Comparison of ENCODE assay signal across 1 cellular context in genomic region chr11:62888406-62888805, GRCh38.
TF ChIP-seq lines count a peak whose summit lies in the region.

No MANE protein-coding gene starts in this region.

TF ChIP-seq in WTC11, 78 proteins besides CTCF, POLR2A, EP300 and RAD21 (continued from another document):
- TF ChIP-seq SMAD4 (CRISPR knock-in tag; IDR thresholded peaks at IDR 0.05) (no peak), ATF6 (CRISPR knock-in tag; IDR thresholded peaks at IDR 0.05) (no peak), MAX (CRISPR knock-in tag; IDR thresholded peaks at IDR 0.05) (no peak), CBFB (CRISPR knock-in tag; IDR thresholded peaks at IDR 0.05; ENCODE audit: low read depth) (no peak), CDX4 (CRISPR knock-in tag; IDR thresholded peaks at IDR 0.05; ENCODE audit: borderline replicate concordance) (no peak), IRF2 (CRISPR knock-in tag; IDR thresholded peaks at IDR 0.05; ENCODE audit: borderline replicate concordance, low read depth) (no peak), NR2C2 (CRISPR knock-in tag; IDR thresholded peaks at IDR 0.05) (no peak)
TF ChIP-seq in WTC11: peak in this region for 0.
